Comparison of ENCODE assay signal across 23 cellular contexts in the genomic region with DNA sequence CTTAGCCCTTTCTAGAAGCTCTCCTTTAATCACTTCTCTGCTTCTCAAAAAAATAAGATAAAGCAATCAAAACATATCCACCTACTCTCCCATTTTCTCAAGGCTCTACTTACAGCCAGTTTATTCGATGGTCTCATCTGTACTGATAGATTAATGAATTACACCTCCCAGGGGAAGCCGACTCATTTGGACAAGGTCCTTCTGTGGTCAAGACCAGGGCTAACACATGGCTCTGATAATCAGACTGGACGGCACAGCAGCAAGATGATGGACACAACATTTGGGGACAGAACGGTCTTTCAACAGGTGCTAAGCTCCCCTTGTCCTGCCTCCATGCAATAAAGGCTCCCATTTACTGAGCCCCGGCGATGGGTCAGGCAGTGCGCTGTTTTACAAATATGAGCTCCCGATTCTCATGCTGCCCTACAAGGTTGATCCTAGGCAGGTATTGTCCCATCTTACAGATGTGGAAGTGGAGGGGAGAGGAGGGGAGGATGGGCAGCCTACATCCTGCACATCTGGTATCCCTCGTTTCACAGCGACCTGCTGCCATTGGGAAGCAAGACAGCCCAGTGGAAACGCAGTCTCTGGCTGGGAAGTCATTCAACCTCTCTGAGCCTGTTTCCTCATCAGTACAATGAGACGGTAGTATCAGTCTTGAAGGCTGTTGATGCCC. TPM values are rescaled to one million over a fixed set of nuclear protein-coding genes. Genes with fewer than 3 reads are reported as not detected.
DNase-seq lines count a peak whose midpoint lies in the region; ATAC-seq and TF ChIP-seq lines count a peak whose summit lies in the region.
"Had no signal": no experiment of that assay in that cellular context is flagged by ENCODE, and none has a peak within 500 bp of the region (broad histone marks: within the 10 kb centered on the region; RNA-seq: fewer than 3 reads in every experiment).

No MANE protein-coding gene starts in this region.

- no peak overlapping the region for H3K27ac Mint-ChIP-seq in naive thymus-derived CD4-positive, alpha-beta T cell
- H3K27ac Mint-ChIP-seq: CD4-positive, CD25-positive, alpha-beta regulatory T cell; effector memory CD8-positive, alpha-beta T cell; natural killer cell treated with Interleukin-12 subunit alpha and Interleukin-12 subunit beta and Interleukin-15 and Interleukin-18, amount 100 ng/mL, for 72 hours had no signal

- CTCF ChIA-PET in naive thymus-derived CD4-positive, alpha-beta T cell (lab: Charles Lee) = no interaction called here

- H3K27me3 ChIP-seq in right cardiac atrium (ENCODE audit: control insufficient read depth, insufficient read depth) = no peaks in the 10 kb centered on the region
- no peaks in the 10 kb centered on the region for H3K27me3 ChIP-seq in esophagus squamous epithelium
- H3K27me3 ChIP-seq in parathyroid adenoma (ENCODE audit: control insufficient read depth, insufficient read depth, low read length) = no peaks in the 10 kb centered on the region
- no peaks in the 10 kb centered on the region for H3K27me3 ChIP-seq in naive thymus-derived CD4-positive, alpha-beta T cell (ENCODE audit: control insufficient read depth in 2 of 2, insufficient read depth in 2 of 2, low read length in 2 of 2)
- H3K27me3 ChIP-seq: body of pancreas had no signal

- H3K27ac ChIP-seq in right cardiac atrium (ENCODE audit: low read length) (peak overlapping the region; percentile 73), esophagus squamous epithelium (peak overlapping the region in 3 of 4 donors; percentile 8 to 77 (median 61)), parathyroid adenoma (peak overlapping the region; percentile 47)
- no peak overlapping the region for H3K27ac ChIP-seq in naive thymus-derived CD4-positive, alpha-beta T cell (ENCODE audit: low read depth, low read length)
- H3K27ac ChIP-seq: KMS-11, PC-9 had no signal

- intact Hi-C loops in right cardiac atrium (cut with DNase I) (no loop called here), left ventricle myocardium superior (cut with micrococcal nuclease) (no loop called here), esophagus squamous epithelium (cut with DNase I) (no loop called here)
- intact Hi-C loops in naive thymus-derived CD4-positive, alpha-beta T cell (cut with micrococcal nuclease) = no loop called here

- H3K79me2 ChIP-seq in parathyroid adenoma = no peaks in the 10 kb centered on the region

- H3K4me2 ChIP-seq in parathyroid adenoma (ENCODE audit: low read length) = no peak overlapping the region
- H3K4me2 ChIP-seq: KMS-11, PC-9 had no signal

- H2AFZ ChIP-seq in parathyroid adenoma = no peak overlapping the region
- H2AFZ ChIP-seq: PC-9 had no signal

- H3K36me3 Mint-ChIP-seq in naive thymus-derived CD4-positive, alpha-beta T cell = no peaks in the 10 kb centered on the region
- H3K36me3 Mint-ChIP-seq: CD4-positive, CD25-positive, alpha-beta regulatory T cell; natural killer cell treated with Interleukin-12 subunit alpha and Interleukin-12 subunit beta and Interleukin-15 and Interleukin-18, amount 100 ng/mL, for 72 hours had no signal

- POLR2A ChIA-PET in naive thymus-derived CD4-positive, alpha-beta T cell (lab: Charles Lee) = interaction anchor here (0.8 kb wide), 1 partner anchor 9 kb away, joined by 3 read pairs; no protein-coding TSS in a partner anchor

- no peak for TF ChIP-seq POLR2A in esophagus squamous epithelium (IDR thresholded peaks at IDR 0.05)

- H3K4me1 ChIP-seq in right cardiac atrium (ENCODE audit: control insufficient read depth, insufficient read depth, low read length) (peaks cover 36% of the 10 kb centered on the region), esophagus squamous epithelium (peaks cover 20 to 81% (median 47%) of the 10 kb centered on the region in 3 donors), parathyroid adenoma (no peaks in the 10 kb centered on the region)
- H3K4me1 ChIP-seq in naive thymus-derived CD4-positive, alpha-beta T cell (ENCODE audit: control insufficient read depth in 2 of 2, insufficient read depth in 2 of 2, low read length in 2 of 2) = no peaks in the 10 kb centered on the region
- H3K4me1 ChIP-seq: body of pancreas had no signal

- H3K9ac ChIP-seq in parathyroid adenoma = no peak overlapping the region
- H3K9ac ChIP-seq: KMS-11 had no signal

- H3K9me3 Mint-ChIP-seq in naive thymus-derived CD4-positive, alpha-beta T cell = peaks cover 0 to 2% (median 0%) of the 10 kb centered on the region in 11 donors
- H3K9me3 Mint-ChIP-seq: CD4-positive, CD25-positive, alpha-beta regulatory T cell; effector memory CD8-positive, alpha-beta T cell; natural killer cell treated with Interleukin-12 subunit alpha and Interleukin-12 subunit beta and Interleukin-15 and Interleukin-18, amount 100 ng/mL, for 72 hours had no signal

- no peak overlapping the region for H3K4me3 Mint-ChIP-seq in naive thymus-derived CD4-positive, alpha-beta T cell
- H3K4me3 Mint-ChIP-seq: CD4-positive, CD25-positive, alpha-beta regulatory T cell; effector memory CD8-positive, alpha-beta T cell; natural killer cell treated with Interleukin-12 subunit alpha and Interleukin-12 subunit beta and Interleukin-15 and Interleukin-18, amount 100 ng/mL, for 72 hours had no signal

- H3K27me3 Mint-ChIP-seq in naive thymus-derived CD4-positive, alpha-beta T cell = peaks cover 0 to 10% (median 0%) of the 10 kb centered on the region in 5 donors

- TF ChIP-seq CTCF in esophagus squamous epithelium (IDR thresholded peaks at IDR 0.05) (no peak), parathyroid adenoma (IDR thresholded peaks at IDR 0.05) (no peak), GM20000 (IDR thresholded peaks at IDR 0.05; ENCODE audit: extremely low read depth, missing control alignments) (no peak)

- 69% methylated on average over 12 of the region's 12 CpGs for WGBS in right cardiac atrium
- 87 to 92% methylated on average over 8 to 10 of the region's 12 CpGs for WGBS in esophagus squamous epithelium, 2 donors

- DNase-seq in right cardiac atrium (no peak), left ventricle myocardium superior (no peak), esophagus squamous epithelium (lab: John Stamatoyannopoulos, UW) (no peak), hippocampal formation (lab: John Stamatoyannopoulos, UW) (no peak), GM20000 (ENCODE audit: low spot score) (no peak)
- no peak for DNase-seq in naive thymus-derived CD4-positive, alpha-beta T cell
- DNase-seq: activated CD8-positive, alpha-beta memory T cell treated with anti-CD3 and anti-CD28 coated beads for 24 hours; activated T-cell treated with anti-CD3 and anti-CD28 coated beads, Interleukin-2, amount 50 U/mL, for 1 hour; body of pancreas; CD4-positive, CD25-positive, alpha-beta regulatory T cell; effector memory CD8-positive, alpha-beta T cell; midbrain; MV-4-11; NCI-H1694 treated with DMSO at 0.1 percent for 48 hours; NCI-H2171 treated with DMSO at 0.1 percent for 48 hours; NCI-H524; PC-9; posterior cingulate gyrus had no signal

- H3K9me3 ChIP-seq in right cardiac atrium (ENCODE audit: control insufficient read depth, low read length) (no peaks in the 10 kb centered on the region), esophagus squamous epithelium (no peaks in the 10 kb centered on the region), parathyroid adenoma (ENCODE audit: control insufficient read depth, low read length) (no peaks in the 10 kb centered on the region)
- no peaks in the 10 kb centered on the region for H3K9me3 ChIP-seq in naive thymus-derived CD4-positive, alpha-beta T cell (ENCODE audit: control insufficient read depth in 2 of 3, low read length in 3 of 3)
- H3K9me3 ChIP-seq: body of pancreas had no signal

- no peaks in the 10 kb centered on the region for H3K36me3 ChIP-seq in esophagus squamous epithelium
- no peaks in the 10 kb centered on the region for H3K36me3 ChIP-seq in parathyroid adenoma (ENCODE audit: control insufficient read depth, insufficient read depth, low read length)
- H3K36me3 ChIP-seq in naive thymus-derived CD4-positive, alpha-beta T cell (ENCODE audit: control insufficient read depth in 2 of 3, insufficient read depth in 3 of 3, low read length in 3 of 3) = no peaks in the 10 kb centered on the region

- H3K4me3 ChIP-seq in right cardiac atrium (ENCODE audit: low read length) (no peak overlapping the region), esophagus squamous epithelium (no peak overlapping the region), parathyroid adenoma (ENCODE audit: low read depth, low read length) (no peak overlapping the region)
- H3K4me3 ChIP-seq in naive thymus-derived CD4-positive, alpha-beta T cell (ENCODE audit: low read length) = no peak overlapping the region
- H3K4me3 ChIP-seq: body of pancreas, PC-9 had no signal

- peaks cover 0 to 22% (median 7%) of the 10 kb centered on the region in 7 donors for H3K4me1 Mint-ChIP-seq in naive thymus-derived CD4-positive, alpha-beta T cell

- ATAC-seq in right cardiac atrium (no peak), left ventricle myocardium superior (no peak), HG02938 (IDR thresholded peaks at IDR 0.05; ENCODE audit: unreplicated experiment) (no peak)
- ATAC-seq in naive thymus-derived CD4-positive, alpha-beta T cell = no peak
- ATAC-seq: effector memory CD8-positive, alpha-beta T cell; natural killer cell treated with Interleukin-12 subunit alpha and Interleukin-12 subunit beta and Interleukin-15 and Interleukin-18, amount 100 ng/mL, for 72 hours had no signal

RNA-seq across cellular contexts. Expression of a gene that starts 15.7 kb away (rescaled TPM):
- total RNA-seq in right cardiac atrium (10 to 100 TPM; 31.7 to 80.9 (median 70.3) TPM), left ventricle myocardium superior (20.4 TPM), esophagus squamous epithelium (1 to 10 TPM; 1.2 to 2.5 (median 1.5) TPM)
- polyA plus RNA-seq in right cardiac atrium = 27.5 TPM
- 1 to 10 TPM in 3 of 5 experiments, under 1 TPM in 1, not detected in 1; 0.27 to 5.1 (median 2.4) TPM for total RNA-seq in naive thymus-derived CD4-positive, alpha-beta T cell
- under 1 TPM; 0.09 to 0.52 TPM for polyA plus RNA-seq in naive thymus-derived CD4-positive, alpha-beta T cell
- total RNA-seq: fibroblast of lung had no signal

RNA-seq across cellular contexts. Expression of a gene that starts 51.0 kb away (rescaled TPM):
- 10 to 100 TPM; 49.4 to 72.4 (median 63.7) TPM for total RNA-seq in right cardiac atrium
- polyA plus RNA-seq in right cardiac atrium = 75.6 TPM
- 60.3 TPM for total RNA-seq in left ventricle myocardium superior
- total RNA-seq in esophagus squamous epithelium = 10 to 100 TPM; 13.4 to 35.4 (median 28.7) TPM
- 10 to 100 TPM in 3 of 5 experiments, 1 to 10 TPM in 2; 3.5 to 34.7 (median 10.3) TPM for total RNA-seq in naive thymus-derived CD4-positive, alpha-beta T cell
- polyA plus RNA-seq in naive thymus-derived CD4-positive, alpha-beta T cell = 10 to 100 TPM; 21.5 to 22.5 TPM
